Comparison of ENCODE assay signal across 9 cellular contexts in the genomic region with DNA sequence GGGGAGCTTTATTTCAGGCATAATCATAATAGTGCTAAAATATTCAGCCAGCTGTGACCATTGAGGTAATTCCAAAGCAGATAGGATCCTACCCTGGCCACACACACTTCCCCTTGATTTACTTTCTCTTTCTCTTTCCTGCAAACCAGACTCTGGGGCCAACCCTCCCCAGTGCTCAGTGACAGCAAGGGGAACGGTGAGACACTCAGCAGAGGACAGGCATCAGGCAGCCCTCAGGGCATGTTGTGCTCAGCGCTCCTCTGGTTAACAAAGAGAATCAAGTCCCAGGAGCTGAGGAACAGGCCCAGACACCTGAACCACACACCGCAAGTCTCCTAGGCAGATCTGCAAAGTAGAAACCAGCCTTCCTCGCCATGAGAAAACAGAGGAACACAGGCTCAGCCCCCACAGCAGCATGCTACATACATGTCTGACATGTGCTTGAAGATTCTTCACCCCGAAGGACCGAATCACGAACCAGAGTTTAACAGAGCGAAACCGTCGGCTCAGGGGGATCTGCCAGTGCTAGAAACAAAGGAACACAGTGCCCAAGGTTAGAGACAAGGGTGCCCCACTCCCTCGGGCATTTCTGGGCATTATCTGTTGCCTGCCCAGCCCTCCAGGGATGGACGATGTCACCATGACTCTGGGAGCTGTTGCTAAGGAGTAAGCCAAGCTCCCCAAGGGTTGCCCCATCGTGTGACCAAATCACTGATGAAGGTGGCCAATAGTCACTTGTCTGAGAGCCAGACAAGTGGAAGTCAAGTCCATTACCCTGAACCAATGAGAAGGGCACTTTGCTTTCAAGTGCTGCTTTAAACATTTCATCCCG. TPM values are rescaled to one million over a fixed set of nuclear protein-coding genes. Genes with fewer than 3 reads are reported as not detected.
A peak's percentile ranks its signal among the peaks of the same experiment; 100 is the strongest.
DNase-seq lines count a peak whose midpoint lies in the region; ATAC-seq and TF ChIP-seq lines count a peak whose summit lies in the region.
"Had no signal": no experiment of that assay in that cellular context is flagged by ENCODE, and none has a peak within 500 bp of the region (broad histone marks: within the 10 kb centered on the region; RNA-seq: fewer than 3 reads in every experiment).

No MANE protein-coding gene starts in this region.

- peaks cover 21 to 26% of the 10 kb centered on the region in 2 donors for H3K4me1 Mint-ChIP-seq in stimulated activated naive B cell treated with anti-CD40 and anti-IgM and Interleukin-4, amounts not matched to agents 10 μg/mL and 1 μg/mL and 100 μg/mL, for 72 hours

- peak; percentile 90 for ATAC-seq in HG03095 (IDR thresholded peaks at IDR 0.05; ENCODE audit: unreplicated experiment)
- peak; percentile 96 to 98 for ATAC-seq in stimulated activated naive B cell treated with anti-CD40 and anti-IgM and Interleukin-4, amounts not matched to agents 10 μg/mL and 1 μg/mL and 100 μg/mL, for 72 hours (replicated peaks)

- intact Hi-C loops in cardiac septum (cut with DNase I): no loop called here

- DNase-seq in cardiac septum (ENCODE audit: low spot score) (peak; percentile 78), right atrium auricular region (ENCODE audit: low spot score) (no peak), T follicular helper cell (ENCODE audit: low read depth) (peak; percentile 2), epithelial cell of prostate (ENCODE audit: low read depth, low spot score) (peak; percentile 50), cerebellum (ENCODE audit: low spot score) (no peak), NCI-H524 (lab: John Stamatoyannopoulos, UW) (no peak)
- DNase-seq in stimulated activated naive B cell treated with anti-CD40 and anti-IgM and Interleukin-4, amounts not matched to agents 10 μg/mL and 1 μg/mL and 100 μg/mL, for 72 hours: peak; percentile 50

- no peak overlapping the region for H3K27ac ChIP-seq in right atrium auricular region
- H3K27ac ChIP-seq in epithelial cell of prostate: no peak overlapping the region

- H3K27me3 ChIP-seq in right atrium auricular region: no peaks in the 10 kb centered on the region

- H3K9me3 ChIP-seq in right atrium auricular region: no peaks in the 10 kb centered on the region

- H3K27ac Mint-ChIP-seq in stimulated activated naive B cell treated with anti-CD40 and anti-IgM and Interleukin-4, amounts not matched to agents 10 μg/mL and 1 μg/mL and 100 μg/mL, for 72 hours: peak overlapping the region; percentile 92
- H3K27ac Mint-ChIP-seq: nephron had no signal

- H3K36me3 ChIP-seq in right atrium auricular region: no peaks in the 10 kb centered on the region

- no peaks in the 10 kb centered on the region for H3K27me3 Mint-ChIP-seq in stimulated activated naive B cell treated with anti-CD40 and anti-IgM and Interleukin-4, amounts not matched to agents 10 μg/mL and 1 μg/mL and 100 μg/mL, for 72 hours

- H3K4me3 Mint-ChIP-seq in stimulated activated naive B cell treated with anti-CD40 and anti-IgM and Interleukin-4, amounts not matched to agents 10 μg/mL and 1 μg/mL and 100 μg/mL, for 72 hours: peak overlapping the region; percentile 63 to 71
- H3K4me3 Mint-ChIP-seq: nephron had no signal

- TF ChIP-seq CTCF in right atrium auricular region (IDR thresholded peaks at IDR 0.05): no peak

- no peaks in the 10 kb centered on the region for H3K36me3 Mint-ChIP-seq in stimulated activated naive B cell treated with anti-CD40 and anti-IgM and Interleukin-4, amounts not matched to agents 10 μg/mL and 1 μg/mL and 100 μg/mL, for 72 hours

- peaks cover 0 to 1% of the 10 kb centered on the region in 2 donors for H3K9me3 Mint-ChIP-seq in stimulated activated naive B cell treated with anti-CD40 and anti-IgM and Interleukin-4, amounts not matched to agents 10 μg/mL and 1 μg/mL and 100 μg/mL, for 72 hours
- H3K9me3 Mint-ChIP-seq: nephron had no signal

- no peak overlapping the region for H3K4me3 ChIP-seq in right atrium auricular region

- peaks cover 0 to 8% of the 10 kb centered on the region in 2 donors for H3K4me1 ChIP-seq in right atrium auricular region

RNA-seq across cellular contexts. Expression of gene HDC, which starts 17.5 kb away (rescaled TPM):
- total RNA-seq in cardiac septum: 1.00 TPM
- not detected for total RNA-seq in right atrium auricular region
- total RNA-seq in cerebellum: 1.2 TPM

Comparison
In these comparisons a context has a peak if more than half of its experiments do, and no peak if none do; other contexts are left out.
1. DNase-seq: peak in cardiac septum (single experiment), T follicular helper cell (single experiment), epithelial cell of prostate (single experiment) and stimulated activated naive B cell treated with anti-CD40 and anti-IgM and Interleukin-4, amounts not matched to agents 10 μg/mL and 1 μg/mL and 100 μg/mL, for 72 hours (single experiment); none in right atrium auricular region (single experiment), cerebellum (single experiment) and NCI-H524 (0 of 2).